8 cellular contexts compared by ENCODE assay signal in genomic region chr4:123444298-123444731, GRCh38. TPM values are rescaled to one million over a fixed set of nuclear protein-coding genes. Genes with fewer than 3 reads are reported as not detected.
DNase-seq lines count a peak whose midpoint lies in the region; ATAC-seq and TF ChIP-seq lines count a peak whose summit lies in the region.

No MANE protein-coding gene starts in this region.

- H3K27ac Mint-ChIP-seq in activated CD8-positive, alpha-beta T cell treated with anti-CD3 and anti-CD28 coated beads, Interleukin-2, amount 10 ng/mL, durations not matched to agents 7 days and 5 days: peak overlapping the region; percentile 94

- peak overlapping the region; percentile 76 for H3K4me3 Mint-ChIP-seq in activated CD8-positive, alpha-beta T cell treated with anti-CD3 and anti-CD28 coated beads, Interleukin-2, amount 10 ng/mL, durations not matched to agents 7 days and 5 days

- CTCF ChIA-PET in activated CD8-positive, alpha-beta T cell treated with anti-CD3 and anti-CD28 coated beads, Interleukin-2, amount 10 ng/mL, durations not matched to agents 7 days and 5 days (lab: Charles Lee): interaction anchor here (0.7 to 1.8 kb wide), 15 partner anchors 9 to 155 kb away, joined by 3 to 16 read pairs (median 3); partner anchors contain the start of gene SPRY1

- H3K36me3 ChIP-seq in right atrium auricular region (no peaks in the 10 kb centered on the region), gastrocnemius medialis (no peaks in the 10 kb centered on the region)

- no peaks in the 10 kb centered on the region for H3K9me3 ChIP-seq in right atrium auricular region
- H3K9me3 ChIP-seq in gastrocnemius medialis: no peaks in the 10 kb centered on the region

- peak overlapping the region; percentile 2 to 45 for H3K27ac ChIP-seq in right atrium auricular region
- H3K27ac ChIP-seq in gastrocnemius medialis: peak overlapping the region in 2 of 4 donors; percentile 22 to 28

- H3K4me3 ChIP-seq in right atrium auricular region (no peak overlapping the region), gastrocnemius medialis (peak overlapping the region in 1 of 4 donors; percentile 15)

- H3K27me3 ChIP-seq in right atrium auricular region: no peaks in the 10 kb centered on the region
- H3K27me3 ChIP-seq in gastrocnemius medialis: no peaks in the 10 kb centered on the region

- no peaks in the 10 kb centered on the region for H3K27me3 Mint-ChIP-seq in activated CD8-positive, alpha-beta T cell treated with anti-CD3 and anti-CD28 coated beads, Interleukin-2, amount 10 ng/mL, durations not matched to agents 7 days and 5 days (ENCODE audit: low read depth)

- H3K4me1 Mint-ChIP-seq in activated CD8-positive, alpha-beta T cell treated with anti-CD3 and anti-CD28 coated beads, Interleukin-2, amount 10 ng/mL, durations not matched to agents 7 days and 5 days (ENCODE audit: low read depth): peaks cover 47% of the 10 kb centered on the region

- no peak for TF ChIP-seq POLR2A in gastrocnemius medialis (IDR thresholded peaks at IDR 0.05)

- in situ Hi-C loops in GM13977 (cut with MboI; ENCODE audit: low pct_unique_long_range_greater_than_20kb, low sequenced_read_pairs, unreplicated experiment) (no loop called here), KBM-7 (cut with MboI; ENCODE audit: low pct_unique_long_range_greater_than_20kb, low sequenced_read_pairs) (no loop called here), gastrocnemius medialis (cut with MboI; ENCODE audit: low sequenced_read_pairs in 4 of 4) (no loop called here)

- peak; percentile 28 for DNase-seq in GM13977 (ENCODE audit: low spot score)
- DNase-seq in KBM-7: peak; percentile 93
- peak; percentile 78 for DNase-seq in activated CD8-positive, alpha-beta T cell treated with anti-CD3 and anti-CD28 coated beads, Interleukin-2, amount 10 ng/mL, durations not matched to agents 7 days and 5 days
- no peak for DNase-seq in right atrium auricular region (ENCODE audit: low spot score)
- no peak for DNase-seq in gastrocnemius medialis
- no peak for DNase-seq in NCI-H1417 treated with DMSO at 0.1 percent for 48 hours (lab: John Stamatoyannopoulos, UW)
- no peak for DNase-seq in posterior cingulate gyrus

- peaks cover 0 to 13% of the 10 kb centered on the region in 2 donors for H3K4me1 ChIP-seq in right atrium auricular region
- peaks cover 6 to 8% of the 10 kb centered on the region in 2 donors for H3K4me1 ChIP-seq in gastrocnemius medialis

- peaks cover 15% of the 10 kb centered on the region for H3K36me3 Mint-ChIP-seq in activated CD8-positive, alpha-beta T cell treated with anti-CD3 and anti-CD28 coated beads, Interleukin-2, amount 10 ng/mL, durations not matched to agents 7 days and 5 days (ENCODE audit: low read depth)

- intact Hi-C loops in gastrocnemius medialis (cut with DNase I; ENCODE audit: low total_unique reads): no loop called here
- intact Hi-C loops in posterior cingulate gyrus (cut with DNase I): no loop called here

- H3K9me3 Mint-ChIP-seq in activated CD8-positive, alpha-beta T cell treated with anti-CD3 and anti-CD28 coated beads, Interleukin-2, amount 10 ng/mL, durations not matched to agents 7 days and 5 days (ENCODE audit: insufficient read depth): no peaks in the 10 kb centered on the region

- POLR2A ChIA-PET in activated CD8-positive, alpha-beta T cell treated with anti-CD3 and anti-CD28 coated beads, Interleukin-2, amount 10 ng/mL, durations not matched to agents 7 days and 5 days (lab: Charles Lee): interaction anchor here (0.6 to 2.1 kb wide), 6 partner anchors 23 to 63 kb away, joined by 3 to 17 read pairs (median 10); partner anchors contain the start of gene SPRY1

- TF ChIP-seq CTCF in GM13977 (IDR thresholded peaks at IDR 0.05; ENCODE audit: extremely low read depth, insufficient read depth, missing control alignments) (no peak), right atrium auricular region (IDR thresholded peaks at IDR 0.05) (no peak), gastrocnemius medialis (IDR thresholded peaks at IDR 0.05 in 4 of 5, conservative IDR thresholded peaks at IDR 0.05 in 1 of 5) (no peak)

- peak; percentile 79 for ATAC-seq in GM21786 (IDR thresholded peaks at IDR 0.05; ENCODE audit: unreplicated experiment)
- ATAC-seq in activated CD8-positive, alpha-beta T cell treated with anti-CD3 and anti-CD28 coated beads, Interleukin-2, amount 10 ng/mL, durations not matched to agents 7 days and 5 days: peak; percentile 85
- ATAC-seq in gastrocnemius medialis: peak; percentile 24 to 52

RNA-seq across cellular contexts. Expression of gene SPRY1, which starts 47.7 kb away (rescaled TPM):
- 10 to 100 TPM; 50.7 to 53.2 TPM for total RNA-seq in activated CD8-positive, alpha-beta T cell treated with anti-CD3 and anti-CD28 coated beads, Interleukin-2, amount 10 ng/mL, durations not matched to agents 7 days and 5 days
- total RNA-seq in right atrium auricular region (100 to 1,000 TPM in 1 of 2 donors, 10 to 100 TPM in 1; 50.0 to 118 TPM), gastrocnemius medialis (10 to 100 TPM; 32.8 to 72.2 (median 50.9) TPM)

Comparison
In these comparisons a context has a peak if more than half of its experiments do, and no peak if none do; other contexts are left out.
1. DNase-seq: peak in GM13977 (single experiment), KBM-7 (single experiment) and activated CD8-positive, alpha-beta T cell treated with anti-CD3 and anti-CD28 coated beads, Interleukin-2, amount 10 ng/mL, durations not matched to agents 7 days and 5 days (single experiment); none in right atrium auricular region (single experiment), gastrocnemius medialis (0 of 2), NCI-H1417 treated with DMSO at 0.1 percent for 48 hours (single experiment) and posterior cingulate gyrus (0 of 10).
2. Peak in every context shown above with its lines, with median percentiles within 50 percentile points of each other: ATAC-seq.